In genomic region chr1:38028105-38028591, GRCh38 we compare ENCODE assay signal across 8 cellular contexts. TPM values are rescaled to one million over a fixed set of nuclear protein-coding genes. Genes with fewer than 3 reads are reported as not detected.
DNase-seq lines count a peak whose midpoint lies in the region; ATAC-seq, FAIRE-seq and TF ChIP-seq lines count a peak whose summit lies in the region.

No MANE protein-coding gene starts in this region.

- no peaks in the 10 kb centered on the region for H3K27me3 Mint-ChIP-seq in activated naive CD8-positive, alpha-beta T cell

- peak overlapping the region; percentile 95 for H3K27ac Mint-ChIP-seq in activated naive CD8-positive, alpha-beta T cell

- no peak for TF ChIP-seq POLR2A in GM12891 (IDR thresholded peaks at IDR 0.05; ENCODE audit: low read depth, low read length)

- intact Hi-C loops in Right ventricle myocardium superior (cut with DNase I): loop anchor here (5.0 kb wide), 1 partner anchor 809 kb away; no protein-coding TSS in a partner anchor

- H3K4me1 Mint-ChIP-seq in activated naive CD8-positive, alpha-beta T cell (ENCODE audit: low read depth): peaks cover 50% of the 10 kb centered on the region

- ATAC-seq in GM21390 (IDR thresholded peaks at IDR 0.05; ENCODE audit: unreplicated experiment): peak; percentile 65
- ATAC-seq in HG03520 (IDR thresholded peaks at IDR 0.05; ENCODE audit: unreplicated experiment): peak; percentile 65
- no peak for ATAC-seq in Right ventricle myocardium superior (ENCODE audit: poor library complexity)

- DNase-seq in GM12891 (ENCODE audit: insufficient read length, low spot score) (no peak), NAMALWA (ENCODE audit: low spot score) (no peak), Right ventricle myocardium superior (no peak), SKM-1 (lab: John Stamatoyannopoulos, UW; ENCODE audit: unreplicated experiment) (no peak)
- peak; percentile 70 to 73 for DNase-seq in stimulated activated CD8-positive, alpha-beta memory T cell treated with anti-CD3 and anti-CD28 coated beads, Interleukin-15, amount 100 ng/mL, for 48 hours (ENCODE audit: low read depth in 2 of 2)

- peak overlapping the region; percentile 72 for H3K4me3 Mint-ChIP-seq in activated naive CD8-positive, alpha-beta T cell

- no peaks in the 10 kb centered on the region for H3K36me3 Mint-ChIP-seq in activated naive CD8-positive, alpha-beta T cell

- peak; percentile 95 for FAIRE-seq in GM12891 (lab: Jason Lieb, UNC)

- H3K9me3 Mint-ChIP-seq in activated naive CD8-positive, alpha-beta T cell (ENCODE audit: low read depth): no peaks in the 10 kb centered on the region

TF ChIP-seq in GM12891, 5 proteins besides CTCF, POLR2A, EP300 and RAD21:
- no peak for TF ChIP-seq POLR2AphosphoS5 (IDR thresholded peaks at IDR 0.05; ENCODE audit: low read depth, low read length)
- no peak for TF ChIP-seq PAX5 (IDR thresholded peaks at IDR 0.05; ENCODE audit: insufficient read depth, low read length, severe bottlenecking)

RNA-seq across cellular contexts. Expression of gene UTP11, which starts 15.6 kb away (rescaled TPM):
- 27.3 TPM for polyA plus RNA-seq in GM12891 (2012; ENCODE audit: low read depth, missing spikeins)
- total RNA-seq in Right ventricle myocardium superior: 46.5 TPM

RNA-seq across cellular contexts. Expression of gene POU3F1, which starts 18.4 kb away (rescaled TPM):
- polyA plus RNA-seq in GM12891 (2012; ENCODE audit: low read depth, missing spikeins): 0.05 TPM
- total RNA-seq in Right ventricle myocardium superior: 0.16 TPM

RNA-seq across cellular contexts. Expression of gene FHL3, which starts 22.8 kb away (rescaled TPM):
- 13.2 TPM for polyA plus RNA-seq in GM12891 (2012; ENCODE audit: low read depth, missing spikeins)
- 25.4 TPM for total RNA-seq in Right ventricle myocardium superior

RNA-seq across cellular contexts. Expression of gene SF3A3, which starts 38.3 kb away (rescaled TPM):
- 58.8 TPM for polyA plus RNA-seq in GM12891 (2012; ENCODE audit: low read depth, missing spikeins)
- 23.5 TPM for total RNA-seq in Right ventricle myocardium superior

Comparison
In these comparisons a context has a peak if more than half of its experiments do, and no peak if none do; other contexts are left out.
1. DNase-seq: peak in stimulated activated CD8-positive, alpha-beta memory T cell treated with anti-CD3 and anti-CD28 coated beads, Interleukin-15, amount 100 ng/mL, for 48 hours (2 of 2); none in GM12891 (single experiment), NAMALWA (single experiment), Right ventricle myocardium superior (single experiment) and SKM-1 (single experiment).